In the genomic region with DNA sequence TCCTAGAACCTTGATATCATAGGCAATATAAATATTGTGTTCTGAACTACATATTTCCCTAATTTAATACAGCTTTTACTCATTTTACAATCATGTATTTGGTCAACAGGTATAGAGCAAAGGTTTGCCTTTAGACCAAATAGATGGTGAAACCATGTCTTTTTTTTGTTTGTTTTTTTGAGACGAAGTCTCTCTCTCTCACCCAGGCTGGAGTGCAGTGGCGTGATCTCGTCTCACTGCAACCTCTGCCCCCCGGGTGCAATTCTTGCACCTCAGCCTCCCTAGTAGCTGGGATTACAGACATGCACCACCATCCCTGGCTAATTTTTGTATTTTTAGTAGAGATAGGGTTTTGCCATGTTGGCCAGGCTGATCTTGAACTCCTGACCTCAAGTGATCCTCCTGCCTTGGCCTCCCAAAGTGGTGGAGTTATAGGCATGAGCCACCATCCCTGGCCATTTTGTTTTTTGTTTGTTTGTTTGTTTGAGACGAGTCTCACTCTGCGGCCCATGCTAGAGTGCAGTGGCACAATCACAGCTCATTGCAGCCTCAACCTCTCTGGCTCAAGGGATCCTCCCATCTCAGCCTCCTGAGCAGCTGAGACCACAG, we compare ENCODE assay signal across 1 cellular context.
TF ChIP-seq lines count a peak whose summit lies in the region.
"Not testable (repeated sequence)": the region's sequence is repeated elsewhere in the genome, so short reads cannot be mapped to it uniquely, and the experiment has no call there.

No MANE protein-coding gene starts in this region.

TF ChIP-seq in HepG2, 621 proteins besides CTCF, POLR2A, EP300 and RAD21 (continued from another document):
- TF ChIP-seq, protein P1, sequence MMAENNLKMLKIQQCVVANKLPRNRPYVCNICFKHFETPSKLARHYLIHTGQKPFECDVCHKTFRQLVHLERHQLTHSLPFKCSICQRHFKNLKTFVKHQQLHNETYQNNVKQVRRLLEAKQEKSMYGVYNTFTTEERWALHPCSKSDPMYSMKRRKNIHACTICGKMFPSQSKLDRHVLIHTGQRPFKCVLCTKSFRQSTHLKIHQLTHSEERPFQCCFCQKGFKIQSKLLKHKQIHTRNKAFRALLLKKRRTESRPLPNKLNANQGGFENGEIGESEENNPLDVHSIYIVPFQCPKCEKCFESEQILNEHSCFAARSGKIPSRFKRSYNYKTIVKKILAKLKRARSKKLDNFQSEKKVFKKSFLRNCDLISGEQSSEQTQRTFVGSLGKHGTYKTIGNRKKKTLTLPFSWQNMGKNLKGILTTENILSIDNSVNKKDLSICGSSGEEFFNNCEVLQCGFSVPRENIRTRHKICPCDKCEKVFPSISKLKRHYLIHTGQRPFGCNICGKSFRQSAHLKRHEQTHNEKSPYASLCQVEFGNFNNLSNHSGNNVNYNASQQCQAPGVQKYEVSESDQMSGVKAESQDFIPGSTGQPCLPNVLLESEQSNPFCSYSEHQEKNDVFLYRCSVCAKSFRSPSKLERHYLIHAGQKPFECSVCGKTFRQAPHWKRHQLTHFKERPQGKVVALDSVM (CRISPR knock-in tag; IDR thresholded peaks at IDR 0.05) = peak; percentile 84
- TF ChIP-seq POGZ (CRISPR knock-in tag; IDR thresholded peaks at IDR 0.05) = peak; percentile 61; the same call in 1 of the 2 replicates
- peak; percentile 46 for TF ChIP-seq HNF4A (CRISPR knock-in tag; IDR thresholded peaks at IDR 0.05)
- TF ChIP-seq SOX6 (IDR thresholded peaks at IDR 0.05) = not testable (repeated sequence)
- peak; percentile 41; the same call in 1 of the 2 replicates for TF ChIP-seq SOX6 (CRISPR knock-in tag; IDR thresholded peaks at IDR 0.05)
- TF ChIP-seq, protein P2, sequence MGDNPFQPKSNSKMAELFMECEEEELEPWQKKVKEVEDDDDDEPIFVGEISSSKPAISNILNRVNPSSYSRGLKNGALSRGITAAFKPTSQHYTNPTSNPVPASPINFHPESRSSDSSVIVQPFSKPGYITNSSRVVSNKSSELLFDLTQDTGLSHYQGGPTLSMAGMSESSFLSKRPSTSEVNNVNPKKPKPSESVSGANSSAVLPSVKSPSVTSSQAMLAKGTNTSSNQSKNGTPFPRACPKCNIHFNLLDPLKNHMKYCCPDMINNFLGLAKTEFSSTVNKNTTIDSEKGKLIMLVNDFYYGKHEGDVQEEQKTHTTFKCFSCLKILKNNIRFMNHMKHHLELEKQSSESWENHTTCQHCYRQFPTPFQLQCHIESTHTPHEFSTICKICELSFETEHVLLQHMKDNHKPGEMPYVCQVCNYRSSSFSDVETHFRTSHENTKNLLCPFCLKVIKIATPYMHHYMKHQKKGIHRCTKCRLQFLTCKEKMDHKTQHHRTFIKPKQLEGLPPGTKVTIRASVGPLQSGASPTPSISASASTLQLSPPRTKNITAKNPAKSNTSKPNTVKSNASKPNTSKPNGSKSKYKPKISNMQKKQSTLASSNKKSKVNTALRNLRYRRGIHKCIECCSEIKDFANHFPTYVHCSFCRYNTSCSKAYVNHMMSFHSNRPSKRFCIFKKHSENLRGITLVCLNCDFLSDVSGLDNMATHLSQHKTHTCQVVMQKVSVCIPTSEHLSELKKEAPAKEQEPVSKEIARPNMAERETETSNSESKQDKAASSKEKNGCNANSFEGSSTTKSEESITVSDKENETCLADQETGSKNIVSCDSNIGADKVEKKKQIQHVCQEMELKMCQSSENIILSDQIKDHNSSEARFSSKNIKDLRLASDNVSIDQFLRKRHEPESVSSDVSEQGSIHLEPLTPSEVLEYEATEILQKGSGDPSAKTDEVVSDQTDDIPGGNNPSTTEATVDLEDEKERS (CRISPR knock-in tag; IDR thresholded peaks at IDR 0.05) = 0 out of 2 replicates have a peak, but pooled peaks have one; percentile 47
- TF ChIP-seq ZMYM3 (CRISPR knock-in tag; IDR thresholded peaks at IDR 0.05) = peak; percentile 69
TF ChIP-seq in HepG2: peak in this region for 9; not testable (repeated sequence) for 612.
